7 cellular contexts compared by ENCODE assay signal in the genomic region with DNA sequence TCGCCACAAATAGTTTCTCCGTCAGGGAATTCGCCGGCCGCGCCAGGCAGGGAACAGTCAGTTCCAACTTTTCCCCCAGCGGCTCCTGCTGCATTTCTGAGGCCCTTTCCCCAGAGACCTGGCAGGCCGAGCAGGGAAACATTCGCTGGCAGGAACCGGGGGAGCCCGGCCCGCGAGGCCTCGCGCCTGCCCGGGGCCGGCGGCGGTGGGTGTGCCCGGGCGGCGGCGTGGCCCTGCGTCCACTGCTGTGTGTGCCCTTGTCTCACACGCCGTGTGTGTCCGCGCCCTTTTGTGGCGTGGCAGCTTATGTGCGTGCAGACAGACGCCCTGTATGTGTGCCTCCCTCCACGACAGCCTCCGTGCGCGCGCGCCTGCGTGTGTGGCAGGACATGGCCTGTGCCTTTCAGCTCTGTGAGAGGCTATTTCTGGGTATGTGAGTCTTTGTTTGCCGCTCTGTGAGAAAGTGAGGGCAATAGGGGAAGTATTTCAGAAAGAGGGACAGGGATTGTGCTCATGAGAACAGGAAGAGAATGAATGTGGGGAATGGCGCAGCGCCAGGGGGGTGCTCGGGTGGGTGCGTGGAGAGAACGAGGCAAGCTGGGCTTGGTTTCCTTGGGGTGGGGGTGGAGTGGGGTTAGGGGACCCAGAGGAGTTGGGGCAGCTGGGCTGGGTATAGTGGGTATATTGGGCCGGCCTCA. TPM values are rescaled to one million over a fixed set of nuclear protein-coding genes. Genes with fewer than 3 reads are reported as not detected.
DNase-seq lines count a peak whose midpoint lies in the region; ATAC-seq lines count a peak whose summit lies in the region.

No MANE protein-coding gene starts in this region.

- H3K27ac ChIP-seq in right cardiac atrium (ENCODE audit: low read length) = peak overlapping the region; percentile 88

- ATAC-seq in right cardiac atrium (peak; percentile 28 to 40), GM19023 (IDR thresholded peaks at IDR 0.05; ENCODE audit: unreplicated experiment) (no peak), GM18907 (IDR thresholded peaks at IDR 0.05; ENCODE audit: unreplicated experiment) (no peak)

- H3K4me3 ChIP-seq in right cardiac atrium (ENCODE audit: low read length) = peak overlapping the region; percentile 60

- H3K9me3 ChIP-seq in right cardiac atrium (ENCODE audit: control insufficient read depth, low read length) = no peaks in the 10 kb centered on the region

- intact Hi-C loops in right cardiac atrium (cut with DNase I) (loop anchor here in 2 of 4 donors (5.0 kb wide), 1 partner anchor 53 kb away; no protein-coding TSS in a partner anchor), posterior cingulate gyrus (cut with DNase I) (loop anchor here (5.0 kb wide), 1 partner anchor 127 kb away; no protein-coding TSS in a partner anchor)

- 2% methylated on average over 45 of the region's 45 CpGs for WGBS in right cardiac atrium

- H3K4me1 ChIP-seq in right cardiac atrium (ENCODE audit: control insufficient read depth, insufficient read depth, low read length) = peaks cover 18% of the 10 kb centered on the region

- no peaks in the 10 kb centered on the region for H3K27me3 ChIP-seq in right cardiac atrium (ENCODE audit: control insufficient read depth, insufficient read depth)

- peak; percentile 52 for DNase-seq in GF-D8 (lab: John Stamatoyannopoulos, UW)
- DNase-seq in NOMO-1 treated with DMSO at 0.1 percent for 48 hours (lab: John Stamatoyannopoulos, UW; ENCODE audit: unreplicated experiment) = peak; percentile 37
- peak in 43 of 58 donors; percentile 24 to 81 (median 62) for DNase-seq in anterior cingulate cortex (lab: John Stamatoyannopoulos, UW)
- peak; percentile 82 to 92 (median 91) for DNase-seq in right cardiac atrium
- peak in 6 of 10 donors; percentile 48 to 92 (median 76) for DNase-seq in posterior cingulate gyrus

RNA-seq across cellular contexts. Expression of gene SMARCD3, which starts 0.7 kb away (rescaled TPM):
- total RNA-seq in right cardiac atrium = 100 to 1,000 TPM; 149 to 291 (median 238) TPM
- 141 TPM for polyA plus RNA-seq in right cardiac atrium

RNA-seq across cellular contexts. Expression of gene CHPF2, which starts 16.9 kb away (rescaled TPM):
- total RNA-seq in right cardiac atrium = 10 to 100 TPM; 22.2 to 35.3 (median 27.0) TPM
- 15.5 TPM for polyA plus RNA-seq in right cardiac atrium

RNA-seq across cellular contexts. Expression of gene ABCF2, which starts 22.2 kb away (rescaled TPM):
- 10 to 100 TPM; 24.6 to 34.5 (median 26.3) TPM for total RNA-seq in right cardiac atrium
- polyA plus RNA-seq in right cardiac atrium = 17.8 TPM

RNA-seq across cellular contexts. Expression of gene H2BK1, which starts 38.9 kb away (rescaled TPM):
- not detected for total RNA-seq in right cardiac atrium
- not detected for polyA plus RNA-seq in right cardiac atrium

Comparison
In these comparisons a context has a peak if more than half of its experiments do, and no peak if none do; other contexts are left out.
1. DNase-seq: peak in every context shown above with its lines; median percentile 91 in right cardiac atrium; 76 in posterior cingulate gyrus; 62 in anterior cingulate cortex; 52 in GF-D8; 37 in NOMO-1 treated with DMSO at 0.1 percent for 48 hours.
2. ATAC-seq: peak in right cardiac atrium (2 of 2); none in GM19023 (single experiment) and GM18907 (single experiment).